Comparison of ENCODE assay signal across 8 cellular contexts in genomic region chr16:592518-593306, GRCh38. TPM values are rescaled to one million over a fixed set of nuclear protein-coding genes. Genes with fewer than 3 reads are reported as not detected.
DNase-seq lines count a peak whose midpoint lies in the region; ATAC-seq and TF ChIP-seq lines count a peak whose summit lies in the region.

No MANE protein-coding gene starts in this region.

- H3K27ac ChIP-seq in skeletal muscle tissue (ENCODE audit: low read depth, low read length), result peak overlapping the region; percentile 94

- peak; percentile 79 for DNase-seq in HT-29 (ENCODE audit: low spot score)
- peak; percentile 91 for DNase-seq in NCI-H69 (lab: John Stamatoyannopoulos, UW)
- DNase-seq in fibroblast of mammary gland (ENCODE audit: low read depth), result peak; percentile 36
- DNase-seq in NAMALWA (ENCODE audit: low spot score), result no peak

- peak overlapping the region; percentile 74 to 97 (median 74) for H3K9ac ChIP-seq in skeletal muscle tissue (ENCODE audit: low read depth in 1 of 3, low read length in 3 of 3)

- ATAC-seq in HG02973 (IDR thresholded peaks at IDR 0.05; ENCODE audit: unreplicated experiment) (no peak), HG03342 (IDR thresholded peaks at IDR 0.05; ENCODE audit: unreplicated experiment) (no peak), HG03280 (IDR thresholded peaks at IDR 0.05; ENCODE audit: unreplicated experiment) (no peak)

- no peaks in the 10 kb centered on the region for H3K27me3 ChIP-seq in skeletal muscle tissue (ENCODE audit: control insufficient read depth in 3 of 3, insufficient read depth in 3 of 3, low read length in 3 of 3)

- no peak for TF ChIP-seq CTCF in fibroblast of mammary gland (conservative IDR thresholded peaks at IDR 0.05; ENCODE audit: control insufficient read depth, insufficient read depth, low read depth, low read length)

- peaks cover 61 to 77% (median 65%) of the 10 kb centered on the region in 3 donors for H3K4me1 ChIP-seq in skeletal muscle tissue (ENCODE audit: control insufficient read depth in 3 of 3, insufficient read depth in 3 of 3, low read length in 3 of 3)

- H3K4me3 ChIP-seq in fibroblast of mammary gland (ENCODE audit: control insufficient read depth, low read depth, low read length) (no peak overlapping the region), skeletal muscle tissue (ENCODE audit: low read length in 3 of 3) (peak overlapping the region; percentile 41 to 65 (median 49))

- no peaks in the 10 kb centered on the region for H3K9me3 ChIP-seq in skeletal muscle tissue (ENCODE audit: control insufficient read depth in 3 of 3, low read length in 3 of 3)

- H3K36me3 ChIP-seq in skeletal muscle tissue (ENCODE audit: control insufficient read depth in 3 of 3, insufficient read depth in 3 of 3, low read length in 3 of 3), result peaks cover 4 to 7% (median 4%) of the 10 kb centered on the region in 3 donors

RNA-seq across cellular contexts. Expression of gene RAB40C, which starts 2.8 kb away (rescaled TPM):
- 54.2 and 58.2 TPM in 2 replicates for total RNA-seq in HT-29 (2014; rRNA removed; shearing (Covaris generic))
- total RNA-seq in skeletal muscle tissue, result 5.7 TPM

RNA-seq across cellular contexts. Expression of gene PIGQ, which starts 22.9 kb away (rescaled TPM):
- total RNA-seq in HT-29 (2014; rRNA removed; shearing (Covaris generic)), result 99.5 and 103 TPM in 2 replicates
- 11.0 TPM for total RNA-seq in skeletal muscle tissue

RNA-seq across cellular contexts. Expression of gene NHLRC4, which starts 25.9 kb away (rescaled TPM):
- 0.05 and 0.13 TPM in 2 replicates for total RNA-seq in HT-29 (2014; rRNA removed; shearing (Covaris generic))
- 1.6 TPM for total RNA-seq in skeletal muscle tissue

RNA-seq across cellular contexts. Expression of gene PRR35, which starts 32.5 kb away (rescaled TPM):
- total RNA-seq in HT-29 (2014; rRNA removed; shearing (Covaris generic)), result 0.08 TPM in 1 of 2 replicates, not detected in the other
- not detected for total RNA-seq in skeletal muscle tissue

RNA-seq across cellular contexts. Expression of gene WFIKKN1, which starts 38.1 kb away (rescaled TPM):
- total RNA-seq in HT-29 (2014; rRNA removed; shearing (Covaris generic)), result 0.74 and 1.1 TPM in 2 replicates
- 0.52 TPM for total RNA-seq in skeletal muscle tissue
